8 cellular contexts compared by ENCODE assay signal in genomic region chr6:7389162-7389450, GRCh38. TPM values are rescaled to one million over a fixed set of nuclear protein-coding genes. Genes with fewer than 3 reads are reported as not detected.
DNase-seq lines count a peak whose midpoint lies in the region; ATAC-seq and TF ChIP-seq lines count a peak whose summit lies in the region.

No MANE protein-coding gene starts in this region.

- no peaks in the 10 kb centered on the region for H3K27me3 ChIP-seq in SK-N-SH (ENCODE audit: insufficient read depth)

- peaks cover 8% of the 10 kb centered on the region for H3F3A ChIP-seq in SK-N-SH (replicated peaks; ENCODE audit: insufficient read depth)

- H3K4me3 ChIP-seq in SK-N-SH (ENCODE audit: low read depth in 2 of 2, low read length in 1 of 2) (peak overlapping the region; percentile 82 to 90), fibroblast of mammary gland (ENCODE audit: control insufficient read depth, low read depth, low read length) (peak overlapping the region; percentile 78)

- intact Hi-C loops in activated CD4-positive, alpha-beta T cell treated with anti-CD3 and anti-CD28 coated beads for 36 hours (cut with DNase I, micrococcal nuclease): loop anchor here (1.0 to 5.0 kb wide), 8 partner anchors 76 to 1046 kb away; partner anchors contain the start of genes SNRNP48 (in 2 of the 2), SSR1 (in 2 of the 2), EEF1E1 (in 1 of the 2) and SLC35B3 (in 1 of the 2)

- H3K9me3 ChIP-seq in SK-N-SH: no peaks in the 10 kb centered on the region

- CTCF ChIA-PET in activated CD4-positive, alpha-beta T cell treated with anti-CD3 and anti-CD28 coated beads for 36 hours (lab: Charles Lee): interaction anchor here (1.0 to 1.6 kb wide), 6 partner anchors 64 to 667 kb away, joined by 3 to 4 read pairs (median 3); no protein-coding TSS in a partner anchor
- CTCF ChIA-PET in SK-N-SH (lab: Yijun Ruan, JAX): interaction anchor here (1.0 to 3.2 kb wide), 9 partner anchors 11 to 223 kb away, joined by 3 to 17 read pairs (median 4); partner anchors contain the start of gene SSR1

- no peak for TF ChIP-seq RAD21 in SK-N-SH (IDR thresholded peaks at IDR 0.05; ENCODE audit: low read length)

- no peaks in the 10 kb centered on the region for H3K9me3 Mint-ChIP-seq in activated CD4-positive, alpha-beta T cell treated with anti-CD3 and anti-CD28 coated beads for 36 hours (ENCODE audit: low read depth)
- H3K9me3 Mint-ChIP-seq in osteocyte (ENCODE audit: unreplicated experiment): no peaks in the 10 kb centered on the region

- H3K36me3 ChIP-seq in SK-N-SH (replicated peaks in 1 of 2; ENCODE audit: control insufficient read depth in 1 of 2, insufficient read depth in 2 of 2, low read length in 1 of 2): peaks cover 4 to 11% of the 10 kb centered on the region in 2 experiments

- DNase-seq in activated CD4-positive, alpha-beta T cell treated with anti-CD3 and anti-CD28 coated beads for 36 hours: no peak
- DNase-seq in activated CD4-positive, alpha-beta T cell treated with anti-CD3 and anti-CD28 coated beads for 4 hours: no peak
- DNase-seq in SK-N-SH: no peak
- DNase-seq in fibroblast of mammary gland (ENCODE audit: low read depth): peak; percentile 54
- DNase-seq in osteocyte (ENCODE audit: extremely low spot score, unreplicated experiment): no peak
- DNase-seq in stimulated activated CD4-positive, alpha-beta T cell treated with anti-CD3 and anti-CD28 coated beads, Interleukin-12 subunit alpha, Interleukin-12 subunit beta, amount 100 ng/mL, for 4 hours: no peak
- no peak for DNase-seq in NCI-H524 treated with DMSO at 0.1 percent for 48 hours (lab: John Stamatoyannopoulos, UW)

- 1% methylated on average over 7 of the region's 11 CpGs for WGBS in SK-N-SH (ENCODE audit: low lambda C conversion rate)

- TF ChIP-seq CTCF in SK-N-SH (IDR thresholded peaks at IDR 0.05) (no peak), fibroblast of mammary gland (conservative IDR thresholded peaks at IDR 0.05; ENCODE audit: control insufficient read depth, insufficient read depth, low read depth, low read length) (no peak), osteocyte (IDR thresholded peaks at IDR 0.05) (no peak)

- ATAC-seq in activated CD4-positive, alpha-beta T cell treated with anti-CD3 and anti-CD28 coated beads for 36 hours: no peak
- no peak for ATAC-seq in GM21423 (IDR thresholded peaks at IDR 0.05; ENCODE audit: unreplicated experiment)

- peak overlapping the region; percentile 80 for H3K4me2 ChIP-seq in SK-N-SH

- peak overlapping the region; percentile 88 for H3K4me3 Mint-ChIP-seq in activated CD4-positive, alpha-beta T cell treated with anti-CD3 and anti-CD28 coated beads for 36 hours
- peak overlapping the region; percentile 91 for H3K4me3 Mint-ChIP-seq in osteocyte (ENCODE audit: unreplicated experiment)

- no peaks in the 10 kb centered on the region for H3K27me3 Mint-ChIP-seq in activated CD4-positive, alpha-beta T cell treated with anti-CD3 and anti-CD28 coated beads for 36 hours
- no peaks in the 10 kb centered on the region for H3K27me3 Mint-ChIP-seq in osteocyte (ENCODE audit: unreplicated experiment)

- no peaks in the 10 kb centered on the region for H3K9me2 ChIP-seq in SK-N-SH

- peaks cover 27% of the 10 kb centered on the region for H3K79me2 ChIP-seq in SK-N-SH (ENCODE audit: insufficient read depth)

- H3K27ac Mint-ChIP-seq in activated CD4-positive, alpha-beta T cell treated with anti-CD3 and anti-CD28 coated beads for 36 hours: peak overlapping the region; percentile 99
- peak overlapping the region; percentile 95 for H3K27ac Mint-ChIP-seq in osteocyte (ENCODE audit: unreplicated experiment)

- peak overlapping the region; percentile 74 for H3K9ac ChIP-seq in SK-N-SH

- peaks cover 42% of the 10 kb centered on the region for H3K4me1 Mint-ChIP-seq in activated CD4-positive, alpha-beta T cell treated with anti-CD3 and anti-CD28 coated beads for 36 hours
- peaks cover 39% of the 10 kb centered on the region for H3K4me1 Mint-ChIP-seq in osteocyte (ENCODE audit: unreplicated experiment)

- peaks cover 31% of the 10 kb centered on the region for H3K36me3 Mint-ChIP-seq in activated CD4-positive, alpha-beta T cell treated with anti-CD3 and anti-CD28 coated beads for 36 hours (ENCODE audit: low read depth)
- peaks cover 5% of the 10 kb centered on the region for H3K36me3 Mint-ChIP-seq in osteocyte (ENCODE audit: unreplicated experiment)

- POLR2A ChIA-PET in activated CD4-positive, alpha-beta T cell treated with anti-CD3 and anti-CD28 coated beads for 36 hours (lab: Charles Lee): interaction anchor here (0.6 to 2.2 kb wide), 6 partner anchors 12 to 76 kb away, joined by 3 to 9 read pairs (median 3); partner anchors contain the start of gene SSR1
- POLR2A ChIA-PET in SK-N-SH (lab: Yijun Ruan, JAX): interaction anchor here (1.0 to 2.3 kb wide), 4 partner anchors 25 to 113 kb away, joined by 3 to 11 read pairs (median 3); partner anchors contain the start of gene SSR1

- peak overlapping the region; percentile 94 for H2AFZ ChIP-seq in SK-N-SH (ENCODE audit: low read depth)

- peaks cover 0 to 14% of the 10 kb centered on the region in 2 experiments; a peak in 3 of 4 replicates for H3K4me1 ChIP-seq in SK-N-SH (ENCODE audit: control insufficient read depth in 1 of 2, insufficient read depth in 2 of 2, low read depth in 1 of 2, low read length in 1 of 2)

- H4K20me1 ChIP-seq in SK-N-SH (ENCODE audit: insufficient read depth): no peaks in the 10 kb centered on the region

- peak overlapping the region; percentile 77 to 93 for H3K27ac ChIP-seq in SK-N-SH (ENCODE audit: low read depth in 2 of 2, low read length in 1 of 2)

- TF ChIP-seq EP300 in SK-N-SH (IDR thresholded peaks at IDR 0.05; ENCODE audit: borderline replicate concordance in 1 of 2, low read depth in 1 of 2, low read length in 1 of 2): no peak

TF ChIP-seq in SK-N-SH, 30 proteins besides CTCF, POLR2A, EP300 and RAD21:
- no peak for TF ChIP-seq JUND (IDR thresholded peaks at IDR 0.05)
- TF ChIP-seq SMC3 (IDR thresholded peaks at IDR 0.05; ENCODE audit: low read depth, low read length): peak; percentile 4; the same call in 1 of the 2 replicates

RNA-seq across cellular contexts. Expression of gene CAGE1, which starts 0.4 kb away (rescaled TPM):
- under 1 TPM; 0.07 to 0.09 TPM for total RNA-seq in activated CD4-positive, alpha-beta T cell treated with anti-CD3 and anti-CD28 coated beads for 36 hours
- polyA plus RNA-seq in SK-N-SH (2012; rRNA removed): 0.05 TPM in 1 of 2 replicates, not detected in the other
- polyA plus RNA-seq in SK-N-SH (2012; cell fraction: cytosol; rRNA removed): 0.03 and 0.04 TPM in 2 replicates
- polyA plus RNA-seq in SK-N-SH (2012; cell fraction: nucleus; rRNA removed): 0.05 and 0.07 TPM in 2 replicates
- total RNA-seq in osteocyte: 0.19 TPM in 1 of 2 replicates, not detected in the other

RNA-seq across cellular contexts. Expression of gene RIOK1, which starts 0.5 kb away (rescaled TPM):
- total RNA-seq in activated CD4-positive, alpha-beta T cell treated with anti-CD3 and anti-CD28 coated beads for 36 hours: 10 to 100 TPM; 37.3 to 39.6 TPM
- polyA plus RNA-seq in SK-N-SH (2012; rRNA removed): 16.3 and 18.7 TPM in 2 replicates
- polyA plus RNA-seq in SK-N-SH (2012; cell fraction: cytosol; rRNA removed): 14.4 and 14.5 TPM in 2 replicates
- 30.4 and 41.5 TPM in 2 replicates for polyA plus RNA-seq in SK-N-SH (2012; cell fraction: nucleus; rRNA removed)
- 14.8 and 22.5 TPM in 2 replicates for total RNA-seq in osteocyte
